Comparison of ENCODE assay signal across 18 cellular contexts in the genomic region with DNA sequence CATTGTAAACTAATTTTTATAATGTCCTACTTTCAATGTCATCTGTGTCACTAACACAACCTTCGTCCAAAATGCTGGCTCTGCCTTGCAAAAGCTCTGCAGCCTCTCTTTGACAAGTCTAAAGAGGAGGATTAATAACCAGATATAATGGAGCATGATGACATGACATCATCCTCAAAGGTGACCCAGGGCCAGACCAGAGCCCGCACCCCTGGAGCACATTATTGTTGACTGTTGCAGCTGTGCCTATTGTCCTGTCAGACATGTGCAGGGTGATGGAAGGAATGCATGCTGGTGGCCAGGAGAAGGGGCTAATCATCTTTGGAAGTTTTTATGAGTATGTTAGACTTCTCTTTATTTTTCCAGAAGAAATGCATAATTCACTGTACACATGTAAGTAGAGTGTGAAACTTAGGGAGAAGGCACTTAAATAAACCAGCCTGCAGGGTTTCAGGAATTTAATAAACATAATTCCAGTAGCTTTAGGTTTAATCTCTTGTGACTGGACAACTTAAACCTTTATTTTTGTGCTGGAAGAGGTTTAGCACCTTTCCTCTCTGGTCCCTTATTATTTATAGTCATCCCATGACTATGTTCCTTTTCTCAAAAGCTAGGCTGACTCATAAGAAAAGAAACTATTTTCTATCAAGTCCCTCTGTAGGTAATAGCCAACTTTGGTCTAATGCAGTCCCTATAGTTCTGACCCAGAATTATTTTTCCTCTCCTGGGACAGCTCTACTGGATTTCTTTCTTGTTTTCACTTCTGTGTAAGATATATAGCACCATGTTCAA.
DNase-seq lines count a peak whose midpoint lies in the region; ATAC-seq and TF ChIP-seq lines count a peak whose summit lies in the region.
"Had no signal": no experiment of that assay in that cellular context is flagged by ENCODE, and none has a peak within 500 bp of the region (broad histone marks: within the 10 kb centered on the region; RNA-seq: fewer than 3 reads in every experiment).

No MANE protein-coding gene starts in this region.

- H3K9me3 Mint-ChIP-seq in mesothelial cell of epicardium: peaks cover 32% of the 10 kb centered on the region

- H3K9me2 ChIP-seq in MM.1S (replicated peaks; ENCODE audit: insufficient read depth, low read length) (no peaks in the 10 kb centered on the region), OCI-LY7 (ENCODE audit: insufficient read depth, low read length) (no peaks in the 10 kb centered on the region; the same call in 1 of the 2 replicates)

- POLR2A ChIA-PET in OCI-LY7 (lab: Charles Lee): no interaction called here

- no peak overlapping the region for H3K27ac ChIP-seq in MM.1S (ENCODE audit: low read length)
- H3K27ac ChIP-seq in OCI-LY7 (ENCODE audit: low read depth, low read length, poor library complexity, severe bottlenecking): no peak overlapping the region
- H3K27ac ChIP-seq: Peyer's patch, upper lobe of right lung had no signal

- H3K27me3 Mint-ChIP-seq in mesothelial cell of epicardium (ENCODE audit: low read depth): no peaks in the 10 kb centered on the region
- H3K27me3 Mint-ChIP-seq: activated naive CD8-positive, alpha-beta T cell; stimulated activated naive CD8-positive, alpha-beta T cell treated with anti-CD3 and anti-CD28 coated beads, Interleukin-15, Interleukin-2, amounts not matched to agents 100 ng/mL and 50 ng/mL, for 24 hours had no signal

- no peak overlapping the region for H2AFZ ChIP-seq in MM.1S (ENCODE audit: low read length)
- H2AFZ ChIP-seq in OCI-LY7 (ENCODE audit: low read length): no peak overlapping the region

- H3K4me1 ChIP-seq in MM.1S (ENCODE audit: low read length) (no peaks in the 10 kb centered on the region), OCI-LY7 (ENCODE audit: insufficient read depth, low read length, poor library complexity, severe bottlenecking) (no peaks in the 10 kb centered on the region)
- H3K4me1 ChIP-seq: Peyer's patch had no signal

- TF ChIP-seq CTCF in astrocyte of the spinal cord (IDR thresholded peaks at IDR 0.05; ENCODE audit: low read depth, low read length) (no peak), mesothelial cell of epicardium (IDR thresholded peaks at IDR 0.05; ENCODE audit: unreplicated experiment) (no peak), MM.1S (IDR thresholded peaks at IDR 0.05; ENCODE audit: low read length) (no peak), OCI-LY7 (conservative IDR thresholded peaks at IDR 0.05; ENCODE audit: low read length) (no peak)

- no peak for ATAC-seq in GM18502 (IDR thresholded peaks at IDR 0.05; ENCODE audit: poor library complexity, unreplicated experiment)
- ATAC-seq: upper lobe of right lung had no signal

- intact Hi-C loops in OCI-LY7 (cut with micrococcal nuclease; ENCODE audit: unreplicated experiment): no loop called here

- in situ Hi-C loops in astrocyte of the spinal cord (cut with HindIII; ENCODE audit: low sequenced_read_pairs): no loop called here

- no peak overlapping the region for H3K9ac ChIP-seq in MM.1S (ENCODE audit: low read length)

- no TSS peak for BruUV-seq in OCI-LY7 (replicated peaks; lab: Mats Ljungman, UMichigan)

- no peak overlapping the region for H3K4me2 ChIP-seq in MM.1S (ENCODE audit: low read depth, low read length)
- H3K4me2 ChIP-seq in OCI-LY7 (ENCODE audit: low read length): no peak overlapping the region

- peaks cover 12% of the 10 kb centered on the region for H3K4me1 Mint-ChIP-seq in mesothelial cell of epicardium

- H3K9me3 ChIP-seq in MM.1S (replicated peaks; ENCODE audit: insufficient read depth, low read length) (no peaks in the 10 kb centered on the region), OCI-LY7 (ENCODE audit: low read length) (no peaks in the 10 kb centered on the region)
- H3K9me3 ChIP-seq: Peyer's patch, upper lobe of right lung had no signal

- no peaks in the 10 kb centered on the region for H4K20me1 ChIP-seq in MM.1S (ENCODE audit: insufficient read depth, low read length)
- no peaks in the 10 kb centered on the region for H4K20me1 ChIP-seq in OCI-LY7 (ENCODE audit: insufficient read depth, low read length)

- H3K36me3 Mint-ChIP-seq in mesothelial cell of epicardium: peaks cover 16% of the 10 kb centered on the region
- H3K36me3 Mint-ChIP-seq: activated naive CD8-positive, alpha-beta T cell had no signal

- H3K4me3 ChIP-seq in astrocyte of the spinal cord (ENCODE audit: low read depth, low read length): no peak overlapping the region
- H3K4me3 ChIP-seq in MM.1S (ENCODE audit: low read length): no peak overlapping the region
- no peak overlapping the region for H3K4me3 ChIP-seq in OCI-LY7 (ENCODE audit: low read depth, low read length, poor library complexity, severe bottlenecking)
- H3K4me3 ChIP-seq: Peyer's patch, upper lobe of right lung had no signal

- DNase-seq in COR-L47 (lab: John Stamatoyannopoulos, UW) (peak; percentile 17), M059J (ENCODE audit: low read depth) (peak; percentile 47), astrocyte of the spinal cord (ENCODE audit: low read depth, low spot score) (peak; percentile 64), mesothelial cell of epicardium (ENCODE audit: low spot score in 2 of 2, unreplicated experiment in 2 of 2) (no peak), MM.1S (no peak), OCI-LY7 (ENCODE audit: low spot score) (no peak)
- no peak for DNase-seq in stimulated activated naive CD4-positive, alpha-beta T cell (lab: John Stamatoyannopoulos, UW)
- DNase-seq: DMS79; H7; NCI-H1105; NCI-H446; Peyer's patch; stimulated activated CD4-positive, alpha-beta T cell treated with anti-CD3 and anti-CD28 coated beads, Interleukin-12 subunit alpha, Interleukin-12 subunit beta, amount 100 ng/mL, for 4 hours; T-helper 2 cell; upper lobe of right lung had no signal

- CTCF ChIA-PET in OCI-LY7 (lab: Charles Lee; ENCODE audit: unreplicated experiment): no interaction called here

- no peaks in the 10 kb centered on the region for H3K27me3 ChIP-seq in MM.1S (replicated peaks; ENCODE audit: insufficient read depth, low read length)
- H3K27me3 ChIP-seq: Peyer's patch, upper lobe of right lung had no signal

- H3K79me2 ChIP-seq in MM.1S (ENCODE audit: low read length) (no peaks in the 10 kb centered on the region), OCI-LY7 (ENCODE audit: insufficient read depth, low read depth, low read length) (no peaks in the 10 kb centered on the region)

- H3K36me3 ChIP-seq in MM.1S (replicated peaks; ENCODE audit: insufficient read depth, low read length): no peaks in the 10 kb centered on the region
- no peaks in the 10 kb centered on the region for H3K36me3 ChIP-seq in OCI-LY7 (ENCODE audit: insufficient read depth, low read length)
- H3K36me3 ChIP-seq: Peyer's patch, upper lobe of right lung had no signal

- H3K4me3 Mint-ChIP-seq in mesothelial cell of epicardium: no peak overlapping the region
- H3K4me3 Mint-ChIP-seq: activated naive CD8-positive, alpha-beta T cell; stimulated activated naive CD8-positive, alpha-beta T cell treated with anti-CD3 and anti-CD28 coated beads, Interleukin-15, Interleukin-2, amounts not matched to agents 100 ng/mL and 50 ng/mL, for 24 hours had no signal

- no peaks in the 10 kb centered on the region for H3F3A ChIP-seq in MM.1S (ENCODE audit: insufficient read depth, low read length)

- peak overlapping the region; percentile 69 for H3K27ac Mint-ChIP-seq in mesothelial cell of epicardium
- H3K27ac Mint-ChIP-seq: activated naive CD8-positive, alpha-beta T cell; stimulated activated naive CD8-positive, alpha-beta T cell treated with anti-CD3 and anti-CD28 coated beads, Interleukin-15, Interleukin-2, amounts not matched to agents 100 ng/mL and 50 ng/mL, for 24 hours had no signal

Comparison
In these comparisons a context has a peak if more than half of its experiments do, and no peak if none do; other contexts are left out.
1. DNase-seq: peak in COR-L47 (single experiment), M059J (single experiment) and astrocyte of the spinal cord (single experiment); none in mesothelial cell of epicardium (0 of 2), MM.1S (single experiment), stimulated activated naive CD4-positive, alpha-beta T cell (0 of 6) and OCI-LY7 (single experiment).